14 cellular contexts compared by ENCODE assay signal in genomic region chr10:127408733-127409132, GRCh38.
"Had no signal": no experiment of that assay in that cellular context is flagged by ENCODE, and none has a peak within 500 bp of the region (broad histone marks: within the 10 kb centered on the region; RNA-seq: fewer than 3 reads in every experiment).

No MANE protein-coding gene starts in this region.

- H3K27ac ChIP-seq: esophagus squamous epithelium, left ventricle myocardium inferior, tibial artery had no signal

- H3K36me3 Mint-ChIP-seq: activated naive CD4-positive, alpha-beta T cell treated with anti-CD3 and anti-CD28 coated beads, Interleukin-2, amount 50 U/mL, for 24 hours; memory B cell; natural killer cell; stimulated activated naive B cell treated with anti-CD40 and anti-IgM and Interleukin-4, amounts not matched to agents 10 μg/mL and 1 μg/mL and 100 μg/mL, for 72 hours had no signal

- H3K4me1 ChIP-seq: esophagus squamous epithelium, left ventricle myocardium inferior had no signal

- H3K27ac Mint-ChIP-seq: activated CD4-positive, alpha-beta memory T cell treated with anti-CD3 and anti-CD28 coated beads, Interleukin-2, amount 10 ng/mL, durations not matched to agents 7 days and 5 days; activated naive CD4-positive, alpha-beta T cell treated with anti-CD3 and anti-CD28 coated beads, Interleukin-2, amount 50 U/mL, for 24 hours; memory B cell; natural killer cell; WTC11 had no signal

- H3K4me1 Mint-ChIP-seq: activated CD4-positive, alpha-beta memory T cell treated with anti-CD3 and anti-CD28 coated beads, Interleukin-2, amount 10 ng/mL, durations not matched to agents 7 days and 5 days; activated naive CD4-positive, alpha-beta T cell treated with anti-CD3 and anti-CD28 coated beads, Interleukin-2, amount 50 U/mL, for 24 hours; memory B cell; natural killer cell; WTC11 had no signal

- DNase-seq: activated CD4-positive, alpha-beta memory T cell treated with anti-CD3 and anti-CD28 coated beads, Interleukin-2, amount 10 ng/mL, durations not matched to agents 7 days and 5 days; activated CD4-positive, alpha-beta T cell treated with anti-CD3 and anti-CD28 coated beads for 4 hours; activated effector memory CD4-positive, alpha-beta T cell treated with Interleukin-2 at 50 U/mL for 16 hours; activated T-cell treated with anti-CD3 and anti-CD28 coated beads, Interleukin-2, amount 50 U/mL, for 4 hours; caudate nucleus; esophagus squamous epithelium; left ventricle myocardium inferior; natural killer cell; stimulated activated CD4-positive, alpha-beta T cell treated with anti-CD3 and anti-CD28 coated beads, Interleukin-4, amount 100 ng/mL, for 1 hour; stimulated activated naive B cell treated with anti-CD40 and anti-IgM and Interleukin-4, amounts not matched to agents 10 μg/mL and 1 μg/mL and 100 μg/mL, for 72 hours; tibial artery had no signal

- H3K9me3 Mint-ChIP-seq: activated naive CD4-positive, alpha-beta T cell treated with anti-CD3 and anti-CD28 coated beads, Interleukin-2, amount 50 U/mL, for 24 hours; activated T-cell treated with anti-CD3 and anti-CD28 coated beads, Interleukin-2, amount 50 U/mL, for 4 hours; memory B cell; natural killer cell; stimulated activated naive B cell treated with anti-CD40 and anti-IgM and Interleukin-4, amounts not matched to agents 10 μg/mL and 1 μg/mL and 100 μg/mL, for 72 hours; WTC11 had no signal

- H3K4me3 ChIP-seq: esophagus squamous epithelium, left ventricle myocardium inferior, tibial artery had no signal

- H3K27me3 ChIP-seq: esophagus squamous epithelium, tibial artery had no signal

- H3K4me3 Mint-ChIP-seq: activated CD4-positive, alpha-beta memory T cell treated with anti-CD3 and anti-CD28 coated beads, Interleukin-2, amount 10 ng/mL, durations not matched to agents 7 days and 5 days; activated naive CD4-positive, alpha-beta T cell treated with anti-CD3 and anti-CD28 coated beads, Interleukin-2, amount 50 U/mL, for 24 hours; activated T-cell treated with anti-CD3 and anti-CD28 coated beads, Interleukin-2, amount 50 U/mL, for 4 hours; memory B cell; natural killer cell; stimulated activated naive B cell treated with anti-CD40 and anti-IgM and Interleukin-4, amounts not matched to agents 10 μg/mL and 1 μg/mL and 100 μg/mL, for 72 hours; WTC11 had no signal

- H3K27me3 Mint-ChIP-seq: activated CD4-positive, alpha-beta memory T cell treated with anti-CD3 and anti-CD28 coated beads, Interleukin-2, amount 10 ng/mL, durations not matched to agents 7 days and 5 days; activated naive CD4-positive, alpha-beta T cell treated with anti-CD3 and anti-CD28 coated beads, Interleukin-2, amount 50 U/mL, for 24 hours; memory B cell; stimulated activated naive B cell treated with anti-CD40 and anti-IgM and Interleukin-4, amounts not matched to agents 10 μg/mL and 1 μg/mL and 100 μg/mL, for 72 hours had no signal

- H3K9me3 ChIP-seq: esophagus squamous epithelium, left ventricle myocardium inferior, tibial artery had no signal
